In genomic region chr11:15947681-15948648, GRCh38 we compare ENCODE assay signal across 22 cellular contexts.
A peak's percentile ranks its signal among the peaks of the same experiment; 100 is the strongest.
DNase-seq lines count a peak whose midpoint lies in the region; ATAC-seq, FAIRE-seq and TF ChIP-seq lines count a peak whose summit lies in the region.
"Had no signal": no experiment of that assay in that cellular context is flagged by ENCODE, and none has a peak within 500 bp of the region (broad histone marks: within the 10 kb centered on the region; RNA-seq: fewer than 3 reads in every experiment).

No MANE protein-coding gene starts in this region.

- TF ChIP-seq CTCF in LNCaP clone FGC (IDR thresholded peaks at IDR 0.05; ENCODE audit: control insufficient read depth, extremely low read depth, insufficient read depth) = no peak
- no peak for TF ChIP-seq CTCF in coronary artery (IDR thresholded peaks at IDR 0.05)
- no peak for TF ChIP-seq CTCF in pancreas (IDR thresholded peaks at IDR 0.05)

- no peaks in the 10 kb centered on the region for H3K4me1 ChIP-seq in pancreas
- H3K4me1 ChIP-seq: SJSA1 had no signal

- in situ Hi-C loops in G401 (cut with HindIII; ENCODE audit: low sequenced_read_pairs) = no loop called here

- FAIRE-seq in pancreas (lab: Jason Lieb, UNC) = no peak
- FAIRE-seq: H54 had no signal

- intact Hi-C loops in pancreas (cut with DNase I) = no loop called here

- WGBS in pancreas, 2 donors = 85 to 86% methylated on average over 9 of the region's 9 CpGs

- DNase-seq in LNCaP clone FGC (ENCODE audit: low read depth) (peak; percentile 72), coronary artery (ENCODE audit: low spot score) (peak; percentile 26), kidney tubule cell (ENCODE audit: low spot score) (peak; percentile 21), pancreas (peak in 2 of 6 donors; percentile 35), NCI-H446 (lab: John Stamatoyannopoulos, UW) (no peak), G401 (ENCODE audit: low spot score) (no peak)
- DNase-seq in activated CD4-positive, alpha-beta T cell treated with anti-CD3 and anti-CD28 coated beads, Interleukin-2, amount 50 U/mL, for 4 hours = no peak
- DNase-seq: CD4-positive, alpha-beta T cell; COR-L47; GDM1; KG1; NCI-H1092 treated with DMSO at 0.1 percent for 48 hours; NCI-H146; NCI-H2029; NCI-H226; NCI-H524; NCI-H82; OCI-M1 had no signal

- peak in 3 of 4 donors; percentile 43 to 63 (median 48) for ATAC-seq in pancreas
- ATAC-seq in HG02678 (IDR thresholded peaks at IDR 0.05; ENCODE audit: unreplicated experiment) = no peak
- ATAC-seq: Right ventricle myocardium inferior had no signal

- no peaks in the 10 kb centered on the region for H3K27me3 ChIP-seq in pancreas
- H3K27me3 ChIP-seq: SJSA1 had no signal

- H3K36me3 ChIP-seq in pancreas = no peaks in the 10 kb centered on the region
- H3K36me3 ChIP-seq: SJSA1 had no signal

- H3K9me3 ChIP-seq in pancreas = no peaks in the 10 kb centered on the region

- H3K27ac ChIP-seq in coronary artery (no peak overlapping the region), pancreas (no peak overlapping the region)
- H3K27ac ChIP-seq: SJSA1 had no signal

- no peak overlapping the region for H3K4me3 ChIP-seq in LNCaP clone FGC (ENCODE audit: low read depth, low read length)
- no peak overlapping the region for H3K4me3 ChIP-seq in coronary artery
- no peak overlapping the region for H3K4me3 ChIP-seq in pancreas
- H3K4me3 ChIP-seq: SJSA1 had no signal

Comparison
In these comparisons a context has a peak if more than half of its experiments do, and no peak if none do; other contexts are left out.
1. DNase-seq: peak in LNCaP clone FGC (single experiment), coronary artery (single experiment) and kidney tubule cell (single experiment); none in NCI-H446 (0 of 2), activated CD4-positive, alpha-beta T cell treated with anti-CD3 and anti-CD28 coated beads, Interleukin-2, amount 50 U/mL, for 4 hours (0 of 2) and G401 (single experiment).